Comparison of ENCODE assay signal across 9 cellular contexts in genomic region chr3:23760871-23761373, GRCh38. TPM values are rescaled to one million over a fixed set of nuclear protein-coding genes. Genes with fewer than 3 reads are reported as not detected.
DNase-seq lines count a peak whose midpoint lies in the region; ATAC-seq and TF ChIP-seq lines count a peak whose summit lies in the region.
"Had no signal": no experiment of that assay in that cellular context is flagged by ENCODE, and none has a peak within 500 bp of the region (broad histone marks: within the 10 kb centered on the region; RNA-seq: fewer than 3 reads in every experiment).

No MANE protein-coding gene starts in this region.

- H3K27ac Mint-ChIP-seq in endodermal cell: peak overlapping the region; percentile 81
- no peak overlapping the region for H3K27ac Mint-ChIP-seq in chondrocyte (ENCODE audit: unreplicated experiment)

- H3K36me3 Mint-ChIP-seq in endodermal cell (ENCODE audit: low read depth) (no peaks in the 10 kb centered on the region), chondrocyte (ENCODE audit: low read depth) (no peaks in the 10 kb centered on the region)

- H3K9me3 ChIP-seq in endodermal cell (ENCODE audit: control insufficient read depth, low read length): no peaks in the 10 kb centered on the region

- no peak overlapping the region for H3K9ac ChIP-seq in endodermal cell (ENCODE audit: extremely low read depth, low read length, poor library complexity, severe bottlenecking)

- DNase-seq in endodermal cell (peak; percentile 82), chondrocyte (ENCODE audit: low spot score) (no peak), NCI-H187 (lab: John Stamatoyannopoulos, UW) (no peak), putamen (ENCODE audit: low spot score) (no peak), left lobe of liver (ENCODE audit: low spot score) (no peak)
- DNase-seq: activated gamma-delta T cell had no signal

- H3K27me3 Mint-ChIP-seq in endodermal cell (ENCODE audit: insufficient read depth) (no peaks in the 10 kb centered on the region), chondrocyte (ENCODE audit: low read depth) (no peaks in the 10 kb centered on the region)

- H3K4me3 ChIP-seq in endodermal cell (ENCODE audit: low read length): no peak overlapping the region

- no peak overlapping the region for H3K27ac ChIP-seq in endodermal cell (ENCODE audit: low read depth, low read length)

- H3K4me1 Mint-ChIP-seq in endodermal cell (peaks cover 31% of the 10 kb centered on the region), chondrocyte (ENCODE audit: low read depth) (peaks cover 14% of the 10 kb centered on the region)

- H3K9me3 Mint-ChIP-seq in endodermal cell (no peaks in the 10 kb centered on the region), chondrocyte (ENCODE audit: low read depth) (no peaks in the 10 kb centered on the region)

- ATAC-seq in GM18511 (IDR thresholded peaks at IDR 0.05; ENCODE audit: unreplicated experiment) (peak; percentile 36), GM21526 (IDR thresholded peaks at IDR 0.05; ENCODE audit: low FRiP score, unreplicated experiment) (peak; percentile 46), HG03442 (IDR thresholded peaks at IDR 0.05; ENCODE audit: unreplicated experiment) (peak; percentile 32), left lobe of liver (no peak)

- TF ChIP-seq CTCF in endodermal cell (conservative IDR thresholded peaks at IDR 0.05): no peak
- TF ChIP-seq CTCF in chondrocyte (IDR thresholded peaks at IDR 0.05): no peak

- 12 to 27% methylated on average over 3 to 7 of the region's 7 CpGs for WGBS in endodermal cell (ENCODE audit: insufficient coverage in 1 of 2, insufficient read length in 1 of 2), 2 experiments

- no peak overlapping the region for H3K4me3 Mint-ChIP-seq in endodermal cell
- no peak overlapping the region for H3K4me3 Mint-ChIP-seq in chondrocyte (ENCODE audit: unreplicated experiment)

- no peaks in the 10 kb centered on the region for H3K36me3 ChIP-seq in endodermal cell (ENCODE audit: control insufficient read depth, insufficient read depth, low read length)

- peaks cover 3% of the 10 kb centered on the region for H3K4me1 ChIP-seq in endodermal cell (ENCODE audit: control insufficient read depth, insufficient read depth, low read length)

- H3K27me3 ChIP-seq in endodermal cell (ENCODE audit: control insufficient read depth, insufficient read depth, low read length, poor library complexity, severe bottlenecking): no peaks in the 10 kb centered on the region

RNA-seq across cellular contexts. Expression of gene UBE2E1, which starts 44.8 kb away (rescaled TPM):
- total RNA-seq in endodermal cell (100 to 1,000 TPM; 112 to 120 TPM), chondrocyte (72.3 to 103 TPM (median 101 TPM) in 3 replicates), left lobe of liver (17.5 TPM)
- polyA plus RNA-seq in endodermal cell (2013, experiment 1 of 2): 156 TPM
- polyA plus RNA-seq in endodermal cell (2013, experiment 2 of 2): 143 TPM
